8 cellular contexts compared by ENCODE assay signal in genomic region chr12:6215932-6216494, GRCh38. TPM values are rescaled to one million over a fixed set of nuclear protein-coding genes. Genes with fewer than 3 reads are reported as not detected.
DNase-seq lines count a peak whose midpoint lies in the region; ATAC-seq and TF ChIP-seq lines count a peak whose summit lies in the region.

No MANE protein-coding gene starts in this region.

- H3K9me3 ChIP-seq in Peyer's patch (no peaks in the 10 kb centered on the region), osteoblast (ENCODE audit: low read depth, low read length) (no peaks in the 10 kb centered on the region)

- H3K4me1 ChIP-seq in Peyer's patch (peaks cover 0 to 59% (median 0%) of the 10 kb centered on the region in 4 donors), osteoblast (ENCODE audit: insufficient read depth, low read length) (peaks cover 34% of the 10 kb centered on the region)

- H3K4me2 ChIP-seq in osteoblast (ENCODE audit: insufficient read depth, low read length): peak overlapping the region; percentile 59

- H3K79me2 ChIP-seq in osteoblast (ENCODE audit: insufficient read depth, low read length): peaks cover 2% of the 10 kb centered on the region

- H2AFZ ChIP-seq in osteoblast (ENCODE audit: low read length): peak overlapping the region; percentile 70

- H3K36me3 ChIP-seq in Peyer's patch (no peaks in the 10 kb centered on the region), osteoblast (ENCODE audit: insufficient read depth, low read length) (no peaks in the 10 kb centered on the region)

- H3K4me3 ChIP-seq in Peyer's patch: no peak overlapping the region
- no peak overlapping the region for H3K4me3 ChIP-seq in fibroblast of mammary gland (ENCODE audit: control insufficient read depth, low read depth, low read length)
- H3K4me3 ChIP-seq in osteoblast (ENCODE audit: insufficient read depth, low read length): peak overlapping the region; percentile 29

- H4K20me1 ChIP-seq in osteoblast (ENCODE audit: insufficient read depth, low read length): no peaks in the 10 kb centered on the region

- ATAC-seq in GM21528 (IDR thresholded peaks at IDR 0.05; ENCODE audit: low FRiP score, unreplicated experiment) (no peak), GM18517 (IDR thresholded peaks at IDR 0.05; ENCODE audit: unreplicated experiment) (no peak)

- no peak for TF ChIP-seq CTCF in Peyer's patch (IDR thresholded peaks at IDR 0.05)
- TF ChIP-seq CTCF in fibroblast of mammary gland (conservative IDR thresholded peaks at IDR 0.05; ENCODE audit: control insufficient read depth, insufficient read depth, low read depth, low read length): no peak
- no peak for TF ChIP-seq CTCF in osteoblast (IDR thresholded peaks at IDR 0.05; ENCODE audit: extremely low read depth, low read depth, low read length)

- H3K27me3 ChIP-seq in Peyer's patch: no peaks in the 10 kb centered on the region
- no peaks in the 10 kb centered on the region for H3K27me3 ChIP-seq in osteoblast (ENCODE audit: insufficient read depth, low read length)

- peak; percentile 89 for DNase-seq in EL
- peak in 2 of 3 donors; percentile 78 to 83 for DNase-seq in Peyer's patch
- peak; percentile 59 for DNase-seq in fibroblast of mammary gland (ENCODE audit: low read depth)
- peak; percentile 97 for DNase-seq in osteoblast (ENCODE audit: insufficient read length, low spot score, missing footprints)
- DNase-seq in retina: no peak
- DNase-seq in stimulated activated naive CD4-positive, alpha-beta T cell treated with Interleukin-2 at 50 U/mL for 16 hours (lab: John Stamatoyannopoulos, UW): no peak

- H3K27ac ChIP-seq in Peyer's patch (peak overlapping the region in 3 of 4 donors; percentile 49 to 82 (median 75)), osteoblast (ENCODE audit: low read depth, low read length) (peak overlapping the region; percentile 96)

- TF ChIP-seq POLR2A in Peyer's patch (IDR thresholded peaks at IDR 0.05): no peak

RNA-seq across cellular contexts. Expression of gene CD9, which starts 15.8 kb away (rescaled TPM):
- total RNA-seq in Peyer's patch: 100 to 1,000 TPM in 3 of 4 donors, 10 to 100 TPM in 1; 31.4 to 176 (median 141) TPM
- 19.4 and 34.4 TPM in 2 replicates for total RNA-seq in osteoblast

Comparison
In these comparisons a context has a peak if more than half of its experiments do, and no peak if none do; other contexts are left out.
1. DNase-seq: peak in EL (single experiment), Peyer's patch (2 of 3), fibroblast of mammary gland (single experiment) and osteoblast (single experiment); none in retina (single experiment) and stimulated activated naive CD4-positive, alpha-beta T cell treated with Interleukin-2 at 50 U/mL for 16 hours (single experiment).